12 cellular contexts compared by ENCODE assay signal in the genomic region with DNA sequence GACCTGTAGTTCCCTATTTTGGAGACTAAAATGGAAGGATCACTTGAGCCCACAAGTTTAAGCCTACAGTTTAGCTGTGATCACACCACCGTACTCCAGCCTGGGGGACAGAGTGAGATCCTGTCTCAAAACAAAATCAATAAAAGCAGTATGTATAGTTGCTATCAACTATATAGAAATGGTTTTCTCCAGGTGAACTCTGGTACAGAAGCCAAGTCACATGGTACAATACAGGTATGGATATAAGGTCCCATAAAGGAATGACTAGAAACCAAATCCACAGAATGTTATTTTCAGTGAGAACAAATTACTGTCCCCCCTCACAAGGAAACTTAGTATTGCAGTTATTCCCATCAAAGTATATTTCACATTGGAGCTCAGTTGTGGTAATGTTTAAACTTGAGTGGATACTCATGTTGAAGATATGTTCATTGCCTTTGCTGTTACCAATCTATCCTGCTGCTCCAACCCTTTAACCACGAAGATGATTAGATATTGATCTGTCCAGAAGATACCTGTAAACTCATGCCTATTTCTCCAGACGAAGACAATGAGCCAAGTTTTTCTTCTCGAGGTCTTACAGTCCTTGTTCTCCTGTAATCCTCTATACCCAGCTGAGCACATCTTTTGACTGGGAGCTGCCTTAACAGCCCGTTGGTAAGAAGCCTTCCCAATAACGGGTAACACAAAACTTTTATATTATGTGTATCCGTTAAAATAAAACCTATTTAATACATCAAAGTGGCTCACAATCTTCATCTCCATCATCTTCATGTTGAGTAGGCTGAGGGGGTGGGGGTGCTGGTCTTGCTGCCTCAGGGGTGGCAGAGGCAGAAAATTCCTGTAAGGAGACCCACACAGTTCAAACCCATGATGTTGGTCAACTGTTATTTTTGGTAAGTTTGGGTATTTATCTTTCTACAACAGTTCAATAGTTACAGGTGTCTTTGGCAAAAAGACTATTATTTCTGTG. TPM values are rescaled to one million over a fixed set of nuclear protein-coding genes. Genes with fewer than 3 reads are reported as not detected.
A peak's percentile ranks its signal among the peaks of the same experiment; 100 is the strongest.
DNase-seq lines count a peak whose midpoint lies in the region; ATAC-seq, FAIRE-seq and TF ChIP-seq lines count a peak whose summit lies in the region.
"Had no signal": no experiment of that assay in that cellular context is flagged by ENCODE, and none has a peak within 500 bp of the region (broad histone marks: within the 10 kb centered on the region; RNA-seq: fewer than 3 reads in every experiment).

No MANE protein-coding gene starts in this region.

- H3K27me3 ChIP-seq in endothelial cell of umbilical vein (ENCODE audit: control insufficient read depth in 2 of 2, insufficient read depth in 2 of 2, low read length in 2 of 2), result no peaks in the 10 kb centered on the region

- peaks cover 48% of the 10 kb centered on the region; the same call in 1 of the 2 replicates for H4K20me1 ChIP-seq in OCI-LY7 (ENCODE audit: insufficient read depth, low read length)
- H4K20me1 ChIP-seq in endothelial cell of umbilical vein (replicated peaks; ENCODE audit: control insufficient read depth, extremely low read depth, insufficient read depth, low read length), result peaks cover 13% of the 10 kb centered on the region

- no peak overlapping the region for H3K4me3 ChIP-seq in OCI-LY7 (ENCODE audit: low read depth, low read length, poor library complexity, severe bottlenecking)
- no peak overlapping the region for H3K4me3 ChIP-seq in endothelial cell of umbilical vein (replicated peaks in 1 of 3; ENCODE audit: insufficient read depth in 1 of 3, low read depth in 1 of 3, low read length in 3 of 3)

- H3K4me1 Mint-ChIP-seq in stimulated activated naive CD8-positive, alpha-beta T cell treated with anti-CD3 and anti-CD28 coated beads, Interleukin-15, amount 100 ng/mL, for 72 hours, result no peaks in the 10 kb centered on the region

- DNase-seq in stimulated activated naive CD8-positive, alpha-beta T cell treated with anti-CD3 and anti-CD28 coated beads, Interleukin-15, amount 100 ng/mL, for 72 hours, result no peak
- no peak for DNase-seq in stimulated activated naive CD8-positive, alpha-beta T cell treated with anti-CD3 and anti-CD28 coated beads, Interleukin-15, Interleukin-2, amounts not matched to agents 100 U/mL and 50 U/mL, for 24 hours
- DNase-seq in OCI-LY7 (ENCODE audit: low spot score) (no peak), endothelial cell of umbilical vein (ENCODE audit: low read depth, low spot score) (no peak), COLO668 (lab: John Stamatoyannopoulos, UW; ENCODE audit: unreplicated experiment) (no peak), hypothalamus (lab: John Stamatoyannopoulos, UW) (no peak)
- DNase-seq: activated CD4-positive, CD25-positive, alpha-beta regulatory T cell; activated effector memory CD4-positive, alpha-beta T cell treated with Interleukin-2 at 50 U/mL for 16 hours; NCI-H2081 treated with DMSO at 0.1 percent for 48 hours had no signal

- peak overlapping the region in 1 of 2 donors; percentile 76 for H3K27ac Mint-ChIP-seq in stimulated activated naive CD8-positive, alpha-beta T cell treated with anti-CD3 and anti-CD28 coated beads, Interleukin-15, amount 100 ng/mL, for 72 hours

- dilution Hi-C loops in endothelial cell of umbilical vein (cut with MboI; ENCODE audit: extremely low pct_ligation_motif_present, low sequenced_read_pairs), result no loop called here

- peak; percentile 30 for ATAC-seq in stimulated activated naive CD8-positive, alpha-beta T cell treated with anti-CD3 and anti-CD28 coated beads, Interleukin-15, amount 100 ng/mL, for 72 hours
- ATAC-seq in stimulated activated naive CD8-positive, alpha-beta T cell treated with anti-CD3 and anti-CD28 coated beads, Interleukin-15, Interleukin-2, amounts not matched to agents 100 U/mL and 50 U/mL, for 24 hours, result no peak
- ATAC-seq in HG03442 (IDR thresholded peaks at IDR 0.05; ENCODE audit: unreplicated experiment), result no peak
- no peak for ATAC-seq in HG03135 (IDR thresholded peaks at IDR 0.05; ENCODE audit: unreplicated experiment)

- H3K9me2 ChIP-seq in OCI-LY7 (ENCODE audit: insufficient read depth, low read length), result no peaks in the 10 kb centered on the region

- TF ChIP-seq CTCF in OCI-LY7 (conservative IDR thresholded peaks at IDR 0.05; ENCODE audit: low read length), result no peak
- TF ChIP-seq CTCF in endothelial cell of umbilical vein (IDR thresholded peaks at IDR 0.05; ENCODE audit: extremely low read depth in 1 of 2, insufficient read depth in 1 of 2, low read depth in 1 of 2, low read length in 2 of 2), result no peak

- H2AFZ ChIP-seq in OCI-LY7 (ENCODE audit: low read length) (no peak overlapping the region), endothelial cell of umbilical vein (ENCODE audit: low read depth, low read length) (no peak overlapping the region)

- H3K9ac ChIP-seq in endothelial cell of umbilical vein (replicated peaks; ENCODE audit: extremely low read depth, insufficient read depth, low read length), result no peak overlapping the region

- H3K79me2 ChIP-seq in OCI-LY7 (ENCODE audit: insufficient read depth, low read depth, low read length), result peaks cover 16% of the 10 kb centered on the region; the same call in 1 of the 2 replicates
- peaks cover 8% of the 10 kb centered on the region for H3K79me2 ChIP-seq in endothelial cell of umbilical vein (ENCODE audit: control insufficient read depth, insufficient read depth, low read length)

- H3K27ac ChIP-seq in OCI-LY7 (ENCODE audit: low read depth, low read length, poor library complexity, severe bottlenecking) (no peak overlapping the region), endothelial cell of umbilical vein (ENCODE audit: insufficient read depth, low read depth, low read length) (no peak overlapping the region)

- H3K36me3 ChIP-seq in OCI-LY7 (ENCODE audit: insufficient read depth, low read length) (peaks cover 57% of the 10 kb centered on the region), endothelial cell of umbilical vein (ENCODE audit: control insufficient read depth in 2 of 2, extremely low read depth in 1 of 2, insufficient read depth in 2 of 2, low read length in 2 of 2) (peaks cover 5 to 43% of the 10 kb centered on the region in 2 experiments)

- no peak overlapping the region for H3K4me3 Mint-ChIP-seq in stimulated activated naive CD8-positive, alpha-beta T cell treated with anti-CD3 and anti-CD28 coated beads, Interleukin-15, amount 100 ng/mL, for 72 hours

- H3K27me3 Mint-ChIP-seq in stimulated activated naive CD8-positive, alpha-beta T cell treated with anti-CD3 and anti-CD28 coated beads, Interleukin-15, amount 100 ng/mL, for 72 hours, result no peaks in the 10 kb centered on the region

- FAIRE-seq in endothelial cell of umbilical vein (lab: Jason Lieb, UNC), result no peak
- FAIRE-seq: urothelium cell line had no signal

- H3K4me2 ChIP-seq in OCI-LY7 (ENCODE audit: low read length) (no peak overlapping the region), endothelial cell of umbilical vein (ENCODE audit: insufficient read depth, low read length) (no peak overlapping the region)

- peak; percentile 65 for TF ChIP-seq POLR2A in endothelial cell of umbilical vein (IDR thresholded peaks at IDR 0.05; ENCODE audit: low read depth, low read length)

- BruUV-seq in OCI-LY7 (replicated peaks; lab: Mats Ljungman, UMichigan), result TSS peak; percentile 3
- no TSS peak for BruUV-seq in endothelial cell of umbilical vein (replicated peaks; lab: Mats Ljungman, UMichigan)

- H3K9me3 ChIP-seq in OCI-LY7 (ENCODE audit: low read length) (no peaks in the 10 kb centered on the region), endothelial cell of umbilical vein (replicated peaks; ENCODE audit: control insufficient read depth, insufficient read depth, low read length) (no peaks in the 10 kb centered on the region)

- H3K4me1 ChIP-seq in OCI-LY7 (ENCODE audit: insufficient read depth, low read length, poor library complexity, severe bottlenecking) (no peaks in the 10 kb centered on the region), endothelial cell of umbilical vein (ENCODE audit: control insufficient read depth, extremely low read depth, insufficient read depth, low read length) (no peaks in the 10 kb centered on the region)

- H3K9me1 ChIP-seq in endothelial cell of umbilical vein (replicated peaks; ENCODE audit: control insufficient read depth, extremely low read depth, insufficient read depth, low read length), result no peaks in the 10 kb centered on the region

- POLR2A ChIA-PET in OCI-LY7 (lab: Charles Lee) (interaction anchor here (0.6 to 2.8 kb wide), 6 partner anchors 9 to 21 kb away, joined by 3 to 15 read pairs (median 4); no protein-coding TSS in a partner anchor), endothelial cell of umbilical vein (lab: Charles Lee) (interaction anchor here (0.6 to 0.7 kb wide), 2 partner anchors 87 to 277 kb away, joined by 3 to 5 read pairs; no protein-coding TSS in a partner anchor)

- CTCF ChIA-PET in OCI-LY7 (lab: Charles Lee; ENCODE audit: unreplicated experiment) (no interaction called here), endothelial cell of umbilical vein (lab: Charles Lee) (interaction anchor here (1.1 to 9.0 kb wide), 6 partner anchors 10 to 253 kb away, joined by 4 to 78 read pairs (median 10); no protein-coding TSS in a partner anchor)

- H3K9me3 Mint-ChIP-seq in stimulated activated naive CD8-positive, alpha-beta T cell treated with anti-CD3 and anti-CD28 coated beads, Interleukin-15, amount 100 ng/mL, for 72 hours, result no peaks in the 10 kb centered on the region

- intact Hi-C loops in OCI-LY7 (cut with micrococcal nuclease; ENCODE audit: unreplicated experiment), result no loop called here
- intact Hi-C loops in endothelial cell of umbilical vein (cut with micrococcal nuclease), result loop anchor here (2.0 kb wide), 1 partner anchor 252 kb away; no protein-coding TSS in a partner anchor

TF ChIP-seq in endothelial cell of umbilical vein, 7 proteins besides CTCF, POLR2A, EP300 and RAD21:
- peak; percentile 50 for TF ChIP-seq POLR2AphosphoS5 (IDR thresholded peaks at IDR 0.05; ENCODE audit: insufficient read depth, low read depth, low read length)
- TF ChIP-seq, protein P1, sequence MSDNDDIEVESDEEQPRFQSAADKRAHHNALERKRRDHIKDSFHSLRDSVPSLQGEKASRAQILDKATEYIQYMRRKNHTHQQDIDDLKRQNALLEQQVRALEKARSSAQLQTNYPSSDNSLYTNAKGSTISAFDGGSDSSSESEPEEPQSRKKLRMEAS (IDR thresholded peaks at IDR 0.05; ENCODE audit: insufficient read depth, insufficient read length), result no peak
- TF ChIP-seq GATA2 (IDR thresholded peaks at IDR 0.05; ENCODE audit: insufficient read depth, insufficient read length, low read depth, low read length), result no peak

RNA-seq across cellular contexts. Expression of gene TRA2B, which starts 24.6 kb away (rescaled TPM):
- 349 and 420 TPM in 2 replicates for total RNA-seq in OCI-LY7 (2014; rRNA removed; shearing (Covaris generic))
- total RNA-seq in OCI-LY7 (2022) (296 and 325 TPM in 2 replicates), endothelial cell of umbilical vein (199 and 214 TPM in 2 replicates)
- polyA plus RNA-seq in endothelial cell of umbilical vein, result 143 and 173 TPM in 2 replicates
- 154 and 167 TPM in 2 replicates for polyA plus RNA-seq in endothelial cell of umbilical vein (2011; cell fraction: cytosol; rRNA removed)
- 412 and 413 TPM in 2 replicates for polyA plus RNA-seq in endothelial cell of umbilical vein (2011; cell fraction: nucleus; rRNA removed)
- 112 and 175 TPM in 2 replicates for polyA plus RNA-seq in endothelial cell of umbilical vein (2012)
- 267 and 283 TPM in 2 replicates for polyA minus RNA-seq in endothelial cell of umbilical vein
- 249 TPM for polyA minus RNA-seq in endothelial cell of umbilical vein (2011; cell fraction: cytosol; rRNA and poly(A)+ RNA removed)
- polyA minus RNA-seq in endothelial cell of umbilical vein (2011; cell fraction: nucleus; rRNA and poly(A)+ RNA removed), result 589 and 656 TPM in 2 replicates
